Comparison of ENCODE assay signal across 8 cellular contexts in the genomic region with DNA sequence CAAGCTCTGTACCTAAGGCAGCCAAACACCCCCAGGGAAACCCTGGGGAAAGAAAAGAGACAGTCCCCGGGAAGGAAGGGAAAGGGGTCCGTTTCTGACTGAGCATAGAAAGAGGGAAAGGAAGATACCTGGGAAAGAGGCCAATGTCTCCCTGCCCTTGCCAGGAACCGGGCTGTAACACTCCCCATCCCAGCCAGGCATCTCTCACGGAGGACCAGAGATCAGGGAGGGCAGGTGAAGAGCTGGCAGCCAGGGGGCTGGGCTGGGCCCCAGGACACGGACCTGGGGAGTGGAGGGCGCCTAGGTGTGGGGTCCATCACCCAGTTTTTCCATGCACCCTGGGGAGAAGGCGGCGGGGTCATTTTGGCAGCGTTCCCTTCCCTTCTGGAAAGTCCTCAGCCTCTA. TPM values are rescaled to one million over a fixed set of nuclear protein-coding genes. Genes with fewer than 3 reads are reported as not detected.
DNase-seq lines count a peak whose midpoint lies in the region; ATAC-seq and TF ChIP-seq lines count a peak whose summit lies in the region.

No MANE protein-coding gene starts in this region.

- intact Hi-C loops in body of pancreas (cut with DNase I) (no loop called here), right lobe of liver (cut with DNase I) (no loop called here)

- peak overlapping the region; percentile 84 for H3K4me3 Mint-ChIP-seq in activated T-cell treated with anti-CD3 and anti-CD28 coated beads, Interleukin-2, amount 50 U/mL, for 4 hours
- H3K4me3 Mint-ChIP-seq in type B pancreatic cell: peak overlapping the region; percentile 83

- no peak for DNase-seq in activated T-cell treated with anti-CD3 and anti-CD28 coated beads, Interleukin-2, amount 50 U/mL, for 4 hours
- DNase-seq in activated T-cell treated with anti-CD3 and anti-CD28 coated beads for 4 hours: no peak
- peak; percentile 20 to 40 (median 29) for DNase-seq in body of pancreas
- peak; percentile 31 to 60 (median 50) for DNase-seq in right lobe of liver
- DNase-seq in type B pancreatic cell (ENCODE audit: extremely low spot score, unreplicated experiment): no peak
- DNase-seq in NCI-H69 (lab: John Stamatoyannopoulos, UW): no peak
- no peak for DNase-seq in NCI-H2081 treated with DMSO at 0.1 percent for 48 hours (lab: John Stamatoyannopoulos, UW)

- no peaks in the 10 kb centered on the region for H3K9me3 Mint-ChIP-seq in activated T-cell treated with anti-CD3 and anti-CD28 coated beads, Interleukin-2, amount 50 U/mL, for 4 hours
- no peaks in the 10 kb centered on the region for H3K9me3 Mint-ChIP-seq in type B pancreatic cell

- H3K4me1 ChIP-seq in body of pancreas: peaks cover 42% of the 10 kb centered on the region
- H3K4me1 ChIP-seq in right lobe of liver: peaks cover 0 to 8% (median 0%) of the 10 kb centered on the region in 4 donors

- peaks cover 19% of the 10 kb centered on the region for H3K4me1 Mint-ChIP-seq in activated T-cell treated with anti-CD3 and anti-CD28 coated beads, Interleukin-2, amount 50 U/mL, for 4 hours (ENCODE audit: low read depth)
- H3K4me1 Mint-ChIP-seq in type B pancreatic cell (ENCODE audit: unreplicated experiment): peaks cover 5% of the 10 kb centered on the region

- TF ChIP-seq CTCF in body of pancreas (IDR thresholded peaks at IDR 0.05) (no peak), right lobe of liver (IDR thresholded peaks at IDR 0.05) (no peak), type B pancreatic cell (conservative IDR thresholded peaks at IDR 0.05) (no peak)

- no peak for TF ChIP-seq POLR2A in body of pancreas (IDR thresholded peaks at IDR 0.05)
- TF ChIP-seq POLR2A in right lobe of liver (IDR thresholded peaks at IDR 0.05): no peak

- WGBS in body of pancreas, 2 donors: 22 to 23% methylated on average over 6 to 9 of the region's 9 CpGs
- 8% methylated on average over 4 of the region's 9 CpGs for WGBS in right lobe of liver (ENCODE audit: insufficient coverage, low coverage, low lambda C conversion rate, missing lambda C conversion rate)

- no peaks in the 10 kb centered on the region for H3K27me3 Mint-ChIP-seq in activated T-cell treated with anti-CD3 and anti-CD28 coated beads, Interleukin-2, amount 50 U/mL, for 4 hours (ENCODE audit: low read depth)
- peaks cover 81% of the 10 kb centered on the region for H3K27me3 Mint-ChIP-seq in type B pancreatic cell

- no peaks in the 10 kb centered on the region for H3K36me3 ChIP-seq in body of pancreas (replicated peaks in 1 of 2; ENCODE audit: insufficient read depth in 1 of 2, low read depth in 2 of 2)
- no peaks in the 10 kb centered on the region for H3K36me3 ChIP-seq in right lobe of liver

- H3K4me3 ChIP-seq in body of pancreas (no peak overlapping the region), right lobe of liver (peak overlapping the region; percentile 84 to 96 (median 91))

- H3K27ac Mint-ChIP-seq in type B pancreatic cell: no peak overlapping the region

- H3K27me3 ChIP-seq in body of pancreas (no peaks in the 10 kb centered on the region), right lobe of liver (no peaks in the 10 kb centered on the region)

- H3K27ac ChIP-seq in body of pancreas (peak overlapping the region; percentile 78 to 88 (median 84)), right lobe of liver (no peak overlapping the region)

- H3K36me3 Mint-ChIP-seq in activated T-cell treated with anti-CD3 and anti-CD28 coated beads, Interleukin-2, amount 50 U/mL, for 4 hours (ENCODE audit: insufficient read depth): no peaks in the 10 kb centered on the region
- H3K36me3 Mint-ChIP-seq in type B pancreatic cell: no peaks in the 10 kb centered on the region

- H3K9me3 ChIP-seq in body of pancreas (no peaks in the 10 kb centered on the region), right lobe of liver (no peaks in the 10 kb centered on the region)

- no peak for ATAC-seq in activated T-cell treated with anti-CD3 and anti-CD28 coated beads, Interleukin-2, amount 50 U/mL, for 4 hours
- ATAC-seq in body of pancreas: peak; percentile 21
- peak; percentile 51 to 59 (median 55) for ATAC-seq in right lobe of liver
- no peak for ATAC-seq in HG03378 (IDR thresholded peaks at IDR 0.05; ENCODE audit: unreplicated experiment)

RNA-seq across cellular contexts. Expression of a gene that starts 18.9 kb away (rescaled TPM):
- total RNA-seq in activated T-cell treated with anti-CD3 and anti-CD28 coated beads, Interleukin-2, amount 50 U/mL, for 4 hours: 1 to 10 TPM; 1.1 to 2.3 (median 1.1) TPM
- total RNA-seq in body of pancreas (10 to 100 TPM; 32.7 to 54.7 TPM), right lobe of liver (1 to 10 TPM; 1.9 to 4.1 (median 3.0) TPM), type B pancreatic cell (ENCODE audit: low replicate concordance) (25.3 and 40.0 TPM in 2 replicates)

RNA-seq across cellular contexts. Expression of a gene that starts 25.7 kb away (rescaled TPM):
- total RNA-seq in activated T-cell treated with anti-CD3 and anti-CD28 coated beads, Interleukin-2, amount 50 U/mL, for 4 hours: 1 to 10 TPM; 3.5 to 4.9 (median 4.2) TPM
- 1 to 10 TPM; 2.0 to 4.4 TPM for total RNA-seq in body of pancreas
- 1 to 10 TPM in 3 of 6 experiments, under 1 TPM in 3; 0.06 to 1.8 (median 1.2) TPM for total RNA-seq in right lobe of liver
- 2.1 and 2.7 TPM in 2 replicates for total RNA-seq in type B pancreatic cell (ENCODE audit: low replicate concordance)

Comparison
In these comparisons a context has a peak if more than half of its experiments do, and no peak if none do; other contexts are left out.
1. ATAC-seq: peak in body of pancreas (single experiment) and right lobe of liver (4 of 4); none in activated T-cell treated with anti-CD3 and anti-CD28 coated beads, Interleukin-2, amount 50 U/mL, for 4 hours (0 of 2) and HG03378 (single experiment).
2. DNase-seq: peak in body of pancreas (4 of 4) and right lobe of liver (3 of 3); none in activated T-cell treated with anti-CD3 and anti-CD28 coated beads, Interleukin-2, amount 50 U/mL, for 4 hours (single experiment), activated T-cell treated with anti-CD3 and anti-CD28 coated beads for 4 hours (single experiment), type B pancreatic cell (single experiment), NCI-H69 (single experiment) and NCI-H2081 treated with DMSO at 0.1 percent for 48 hours (single experiment).
3. H3K27ac ChIP-seq: peak in body of pancreas (4 of 4); none in right lobe of liver (0 of 3).
4. H3K4me3 ChIP-seq: peak in right lobe of liver (3 of 3); none in body of pancreas (0 of 2).